1 cellular context compared by ENCODE assay signal in genomic region chr7:112135815-112136706, GRCh38.
TF ChIP-seq lines count a peak whose summit lies in the region.

No MANE protein-coding gene starts in this region.

TF ChIP-seq in HEK293, 187 proteins besides CTCF, POLR2A, EP300 and RAD21 (continued from another document):
- TF ChIP-seq, protein P1, sequence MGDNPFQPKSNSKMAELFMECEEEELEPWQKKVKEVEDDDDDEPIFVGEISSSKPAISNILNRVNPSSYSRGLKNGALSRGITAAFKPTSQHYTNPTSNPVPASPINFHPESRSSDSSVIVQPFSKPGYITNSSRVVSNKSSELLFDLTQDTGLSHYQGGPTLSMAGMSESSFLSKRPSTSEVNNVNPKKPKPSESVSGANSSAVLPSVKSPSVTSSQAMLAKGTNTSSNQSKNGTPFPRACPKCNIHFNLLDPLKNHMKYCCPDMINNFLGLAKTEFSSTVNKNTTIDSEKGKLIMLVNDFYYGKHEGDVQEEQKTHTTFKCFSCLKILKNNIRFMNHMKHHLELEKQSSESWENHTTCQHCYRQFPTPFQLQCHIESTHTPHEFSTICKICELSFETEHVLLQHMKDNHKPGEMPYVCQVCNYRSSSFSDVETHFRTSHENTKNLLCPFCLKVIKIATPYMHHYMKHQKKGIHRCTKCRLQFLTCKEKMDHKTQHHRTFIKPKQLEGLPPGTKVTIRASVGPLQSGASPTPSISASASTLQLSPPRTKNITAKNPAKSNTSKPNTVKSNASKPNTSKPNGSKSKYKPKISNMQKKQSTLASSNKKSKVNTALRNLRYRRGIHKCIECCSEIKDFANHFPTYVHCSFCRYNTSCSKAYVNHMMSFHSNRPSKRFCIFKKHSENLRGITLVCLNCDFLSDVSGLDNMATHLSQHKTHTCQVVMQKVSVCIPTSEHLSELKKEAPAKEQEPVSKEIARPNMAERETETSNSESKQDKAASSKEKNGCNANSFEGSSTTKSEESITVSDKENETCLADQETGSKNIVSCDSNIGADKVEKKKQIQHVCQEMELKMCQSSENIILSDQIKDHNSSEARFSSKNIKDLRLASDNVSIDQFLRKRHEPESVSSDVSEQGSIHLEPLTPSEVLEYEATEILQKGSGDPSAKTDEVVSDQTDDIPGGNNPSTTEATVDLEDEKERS (tag by site-specific recombination; IDR thresholded peaks at IDR 0.05) = no peak
- TF ChIP-seq, protein P2, sequence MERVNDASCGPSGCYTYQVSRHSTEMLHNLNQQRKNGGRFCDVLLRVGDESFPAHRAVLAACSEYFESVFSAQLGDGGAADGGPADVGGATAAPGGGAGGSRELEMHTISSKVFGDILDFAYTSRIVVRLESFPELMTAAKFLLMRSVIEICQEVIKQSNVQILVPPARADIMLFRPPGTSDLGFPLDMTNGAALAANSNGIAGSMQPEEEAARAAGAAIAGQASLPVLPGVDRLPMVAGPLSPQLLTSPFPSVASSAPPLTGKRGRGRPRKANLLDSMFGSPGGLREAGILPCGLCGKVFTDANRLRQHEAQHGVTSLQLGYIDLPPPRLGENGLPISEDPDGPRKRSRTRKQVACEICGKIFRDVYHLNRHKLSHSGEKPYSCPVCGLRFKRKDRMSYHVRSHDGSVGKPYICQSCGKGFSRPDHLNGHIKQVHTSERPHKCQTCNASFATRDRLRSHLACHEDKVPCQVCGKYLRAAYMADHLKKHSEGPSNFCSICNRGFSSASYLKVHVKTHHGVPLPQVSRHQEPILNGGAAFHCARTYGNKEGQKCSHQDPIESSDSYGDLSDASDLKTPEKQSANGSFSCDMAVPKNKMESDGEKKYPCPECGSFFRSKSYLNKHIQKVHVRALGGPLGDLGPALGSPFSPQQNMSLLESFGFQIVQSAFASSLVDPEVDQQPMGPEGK (tag by site-specific recombination; IDR thresholded peaks at IDR 0.05) = peak; percentile 50; the same call in 1 of the 2 replicates
- peak; percentile 76 for TF ChIP-seq ZNF596 (tag by site-specific recombination; IDR thresholded peaks at IDR 0.05)
- TF ChIP-seq ZBTB8A (tag by site-specific recombination; IDR thresholded peaks at IDR 0.05) = peak; percentile 41; the same call in 1 of the 2 replicates
- TF ChIP-seq WT1 (tag by site-specific recombination; IDR thresholded peaks at IDR 0.05) = peak; percentile 75
- TF ChIP-seq, protein P3, sequence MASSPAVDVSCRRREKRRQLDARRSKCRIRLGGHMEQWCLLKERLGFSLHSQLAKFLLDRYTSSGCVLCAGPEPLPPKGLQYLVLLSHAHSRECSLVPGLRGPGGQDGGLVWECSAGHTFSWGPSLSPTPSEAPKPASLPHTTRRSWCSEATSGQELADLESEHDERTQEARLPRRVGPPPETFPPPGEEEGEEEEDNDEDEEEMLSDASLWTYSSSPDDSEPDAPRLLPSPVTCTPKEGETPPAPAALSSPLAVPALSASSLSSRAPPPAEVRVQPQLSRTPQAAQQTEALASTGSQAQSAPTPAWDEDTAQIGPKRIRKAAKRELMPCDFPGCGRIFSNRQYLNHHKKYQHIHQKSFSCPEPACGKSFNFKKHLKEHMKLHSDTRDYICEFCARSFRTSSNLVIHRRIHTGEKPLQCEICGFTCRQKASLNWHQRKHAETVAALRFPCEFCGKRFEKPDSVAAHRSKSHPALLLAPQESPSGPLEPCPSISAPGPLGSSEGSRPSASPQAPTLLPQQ (tag by site-specific recombination; IDR thresholded peaks at IDR 0.05) = 0 out of 2 replicates have a peak, but pooled peaks have one; percentile 39
- peak; percentile 80; the same call in 1 of the 2 replicates for TF ChIP-seq ZNF501 (tag by site-specific recombination; IDR thresholded peaks at IDR 0.05)
- peak; percentile 92 for TF ChIP-seq GFI1B (tag by site-specific recombination; IDR thresholded peaks at IDR 0.05)
- TF ChIP-seq ZIC2 (tag by site-specific recombination; IDR thresholded peaks at IDR 0.05) = peak; percentile 43
- TF ChIP-seq BCL11B (tag by site-specific recombination; IDR thresholded peaks at IDR 0.05; ENCODE audit: low read depth) = peak; percentile 84; the same call in 1 of the 2 replicates
- TF ChIP-seq SP7 (tag by site-specific recombination; IDR thresholded peaks at IDR 0.05) = peak; percentile 85
- 0 out of 2 replicates have a peak, but pooled peaks have one; percentile 62 for TF ChIP-seq BCL11A (tag by site-specific recombination; IDR thresholded peaks at IDR 0.05; ENCODE audit: low read depth)
- no peak for TF ChIP-seq ZNF704 (tag by site-specific recombination; IDR thresholded peaks at IDR 0.05)
- TF ChIP-seq FEZF1 (tag by site-specific recombination; IDR thresholded peaks at IDR 0.05) = peak; percentile 95
- TF ChIP-seq ZEB2 (tag by site-specific recombination; IDR thresholded peaks at IDR 0.05) = peak; percentile 84
- TF ChIP-seq, protein P4, sequence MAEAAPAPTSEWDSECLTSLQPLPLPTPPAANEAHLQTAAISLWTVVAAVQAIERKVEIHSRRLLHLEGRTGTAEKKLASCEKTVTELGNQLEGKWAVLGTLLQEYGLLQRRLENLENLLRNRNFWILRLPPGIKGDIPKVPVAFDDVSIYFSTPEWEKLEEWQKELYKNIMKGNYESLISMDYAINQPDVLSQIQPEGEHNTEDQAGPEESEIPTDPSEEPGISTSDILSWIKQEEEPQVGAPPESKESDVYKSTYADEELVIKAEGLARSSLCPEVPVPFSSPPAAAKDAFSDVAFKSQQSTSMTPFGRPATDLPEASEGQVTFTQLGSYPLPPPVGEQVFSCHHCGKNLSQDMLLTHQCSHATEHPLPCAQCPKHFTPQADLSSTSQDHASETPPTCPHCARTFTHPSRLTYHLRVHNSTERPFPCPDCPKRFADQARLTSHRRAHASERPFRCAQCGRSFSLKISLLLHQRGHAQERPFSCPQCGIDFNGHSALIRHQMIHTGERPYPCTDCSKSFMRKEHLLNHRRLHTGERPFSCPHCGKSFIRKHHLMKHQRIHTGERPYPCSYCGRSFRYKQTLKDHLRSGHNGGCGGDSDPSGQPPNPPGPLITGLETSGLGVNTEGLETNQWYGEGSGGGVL (tag by site-specific recombination; IDR thresholded peaks at IDR 0.05) = peak; percentile 42; the same call in 1 of the 2 replicates
- peak; percentile 89 for TF ChIP-seq BCL6B (tag by site-specific recombination; IDR thresholded peaks at IDR 0.05)
- TF ChIP-seq ZNF488 (tag by site-specific recombination; IDR thresholded peaks at IDR 0.05) = 0 out of 2 replicates have a peak, but pooled peaks have one; percentile 16
- TF ChIP-seq ZBTB1 (tag by site-specific recombination; IDR thresholded peaks at IDR 0.05) = peak; percentile 26; the same call in 1 of the 2 replicates
- TF ChIP-seq ZNF10 (tag by site-specific recombination; IDR thresholded peaks at IDR 0.05) = 0 out of 2 replicates have a peak, but pooled peaks have one; percentile 48
- no peak for TF ChIP-seq ZNF140 (tag by site-specific recombination; IDR thresholded peaks at IDR 0.05)
